Comparison of ENCODE assay signal across 8 cellular contexts in the genomic region with DNA sequence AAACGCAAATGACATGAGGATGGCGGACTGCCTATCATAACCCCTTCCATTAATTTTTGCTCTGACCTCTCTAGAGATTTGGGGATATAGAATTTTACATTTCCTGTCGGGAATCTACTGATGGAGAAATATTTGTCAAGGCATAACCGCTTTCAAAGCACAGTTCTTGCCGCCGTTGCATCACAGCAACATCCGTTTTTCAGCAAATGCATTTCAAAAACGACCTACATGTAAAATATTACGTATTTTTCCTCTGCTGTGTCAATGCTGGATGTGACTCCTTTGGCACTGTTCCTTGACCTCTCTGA. TPM values are rescaled to one million over a fixed set of nuclear protein-coding genes. Genes with fewer than 3 reads are reported as not detected.
DNase-seq lines count a peak whose midpoint lies in the region; ATAC-seq and TF ChIP-seq lines count a peak whose summit lies in the region.

No MANE protein-coding gene starts in this region.

- H3K36me3 ChIP-seq in liver (ENCODE audit: control insufficient read depth in 4 of 4, insufficient read depth in 3 of 4, low read depth in 1 of 4, low read length in 3 of 4) = no peaks in the 10 kb centered on the region
- no peaks in the 10 kb centered on the region for H3K36me3 ChIP-seq in thoracic aorta

- H3K36me3 Mint-ChIP-seq in activated CD8-positive, alpha-beta memory T cell treated with anti-CD3 and anti-CD28 coated beads, Interleukin-2, amount 10 ng/mL, durations not matched to agents 7 days and 5 days = peaks cover 13% of the 10 kb centered on the region

- peak overlapping the region in 1 of 2 donors; percentile 38 for H3K9ac ChIP-seq in liver (ENCODE audit: low read depth in 1 of 2, low read length in 2 of 2)

- CTCF ChIA-PET in activated CD8-positive, alpha-beta memory T cell treated with anti-CD3 and anti-CD28 coated beads, Interleukin-2, amount 10 ng/mL, durations not matched to agents 7 days and 5 days (lab: Charles Lee) = interaction anchor here (1.5 to 1.8 kb wide), 2 partner anchors 69 to 165 kb away, joined by 4 to 5 read pairs; no protein-coding TSS in a partner anchor

- H3K27ac ChIP-seq in angular gyrus (ENCODE audit: low read depth, low read length) (peak overlapping the region; percentile 93), liver (ENCODE audit: low read depth in 1 of 2, low read length in 2 of 2) (peak overlapping the region; percentile 94 to 99), thoracic aorta (peak overlapping the region; percentile 93 to 99)

- no peaks in the 10 kb centered on the region for H3K27me3 Mint-ChIP-seq in activated CD8-positive, alpha-beta memory T cell treated with anti-CD3 and anti-CD28 coated beads, Interleukin-2, amount 10 ng/mL, durations not matched to agents 7 days and 5 days

- H3K4me3 ChIP-seq in liver (ENCODE audit: low read depth in 1 of 3, low read length in 3 of 3) = peak overlapping the region; percentile 70 to 88 (median 81)
- H3K4me3 ChIP-seq in thoracic aorta = peak overlapping the region; percentile 97

- peak overlapping the region; percentile 87 for H3K27ac Mint-ChIP-seq in activated CD8-positive, alpha-beta memory T cell treated with anti-CD3 and anti-CD28 coated beads, Interleukin-2, amount 10 ng/mL, durations not matched to agents 7 days and 5 days

- WGBS in liver = 15% methylated on average over 9 of the region's 9 CpGs

- no peaks in the 10 kb centered on the region for H3K9me3 Mint-ChIP-seq in activated CD8-positive, alpha-beta memory T cell treated with anti-CD3 and anti-CD28 coated beads, Interleukin-2, amount 10 ng/mL, durations not matched to agents 7 days and 5 days (ENCODE audit: low read depth)

- H3K4me1 Mint-ChIP-seq in activated CD8-positive, alpha-beta memory T cell treated with anti-CD3 and anti-CD28 coated beads, Interleukin-2, amount 10 ng/mL, durations not matched to agents 7 days and 5 days = peaks cover 49% of the 10 kb centered on the region

- no peak for ATAC-seq in activated CD8-positive, alpha-beta memory T cell treated with anti-CD3 and anti-CD28 coated beads, Interleukin-2, amount 10 ng/mL, durations not matched to agents 7 days and 5 days
- no peak for ATAC-seq in thoracic aorta (ENCODE audit: insufficient number of reproducible peaks, low FRiP score, low read depth)
- no peak for ATAC-seq in GM18520 (IDR thresholded peaks at IDR 0.05; ENCODE audit: unreplicated experiment)

- H3K4me1 ChIP-seq in liver (ENCODE audit: control insufficient read depth in 4 of 4, insufficient read depth in 4 of 4, low read length in 3 of 4) (peaks cover 1 to 31% (median 17%) of the 10 kb centered on the region in 4 donors), thoracic aorta (ENCODE audit: control insufficient read depth in 1 of 2, low read depth in 2 of 2) (peaks cover 32 to 44% of the 10 kb centered on the region in 2 donors)

- no peak for DNase-seq in activated CD8-positive, alpha-beta memory T cell treated with anti-CD3 and anti-CD28 coated beads, Interleukin-2, amount 10 ng/mL, durations not matched to agents 7 days and 5 days
- DNase-seq in activated CD8-positive, alpha-beta memory T cell treated with anti-CD3 and anti-CD28 coated beads, Interleukin-2, amount 50 U/mL, for 48 hours = no peak
- DNase-seq in thoracic aorta (ENCODE audit: low spot score) (no peak), COR-L47 (lab: John Stamatoyannopoulos, UW) (no peak), DMS153 treated with DMSO at 0.1 percent for 48 hours (lab: John Stamatoyannopoulos, UW; ENCODE audit: unreplicated experiment) (no peak)

- TF ChIP-seq CTCF in liver (IDR thresholded peaks at IDR 0.05; ENCODE audit: low read depth, low read length, missing input control) (no peak), thoracic aorta (IDR thresholded peaks at IDR 0.05) (no peak)

- no peaks in the 10 kb centered on the region for H3K27me3 ChIP-seq in liver (ENCODE audit: control insufficient read depth in 4 of 4, insufficient read depth in 4 of 4, low read length in 3 of 4)
- no peaks in the 10 kb centered on the region for H3K27me3 ChIP-seq in thoracic aorta (replicated peaks; ENCODE audit: insufficient read depth)

- no peaks in the 10 kb centered on the region for H3K9me3 ChIP-seq in liver (ENCODE audit: control insufficient read depth in 4 of 4, low read length in 3 of 4)
- no peaks in the 10 kb centered on the region for H3K9me3 ChIP-seq in thoracic aorta

- H3K4me3 Mint-ChIP-seq in activated CD8-positive, alpha-beta memory T cell treated with anti-CD3 and anti-CD28 coated beads, Interleukin-2, amount 10 ng/mL, durations not matched to agents 7 days and 5 days = peak overlapping the region; percentile 86

- TF ChIP-seq RAD21 in liver (IDR thresholded peaks at IDR 0.05) = no peak

TF ChIP-seq in liver, 16 proteins besides CTCF, POLR2A, EP300 and RAD21:
- TF ChIP-seq, protein P1, sequence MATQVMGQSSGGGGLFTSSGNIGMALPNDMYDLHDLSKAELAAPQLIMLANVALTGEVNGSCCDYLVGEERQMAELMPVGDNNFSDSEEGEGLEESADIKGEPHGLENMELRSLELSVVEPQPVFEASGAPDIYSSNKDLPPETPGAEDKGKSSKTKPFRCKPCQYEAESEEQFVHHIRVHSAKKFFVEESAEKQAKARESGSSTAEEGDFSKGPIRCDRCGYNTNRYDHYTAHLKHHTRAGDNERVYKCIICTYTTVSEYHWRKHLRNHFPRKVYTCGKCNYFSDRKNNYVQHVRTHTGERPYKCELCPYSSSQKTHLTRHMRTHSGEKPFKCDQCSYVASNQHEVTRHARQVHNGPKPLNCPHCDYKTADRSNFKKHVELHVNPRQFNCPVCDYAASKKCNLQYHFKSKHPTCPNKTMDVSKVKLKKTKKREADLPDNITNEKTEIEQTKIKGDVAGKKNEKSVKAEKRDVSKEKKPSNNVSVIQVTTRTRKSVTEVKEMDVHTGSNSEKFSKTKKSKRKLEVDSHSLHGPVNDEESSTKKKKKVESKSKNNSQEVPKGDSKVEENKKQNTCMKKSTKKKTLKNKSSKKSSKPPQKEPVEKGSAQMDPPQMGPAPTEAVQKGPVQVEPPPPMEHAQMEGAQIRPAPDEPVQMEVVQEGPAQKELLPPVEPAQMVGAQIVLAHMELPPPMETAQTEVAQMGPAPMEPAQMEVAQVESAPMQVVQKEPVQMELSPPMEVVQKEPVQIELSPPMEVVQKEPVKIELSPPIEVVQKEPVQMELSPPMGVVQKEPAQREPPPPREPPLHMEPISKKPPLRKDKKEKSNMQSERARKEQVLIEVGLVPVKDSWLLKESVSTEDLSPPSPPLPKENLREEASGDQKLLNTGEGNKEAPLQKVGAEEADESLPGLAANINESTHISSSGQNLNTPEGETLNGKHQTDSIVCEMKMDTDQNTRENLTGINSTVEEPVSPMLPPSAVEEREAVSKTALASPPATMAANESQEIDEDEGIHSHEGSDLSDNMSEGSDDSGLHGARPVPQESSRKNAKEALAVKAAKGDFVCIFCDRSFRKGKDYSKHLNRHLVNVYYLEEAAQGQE (IDR thresholded peaks at IDR 0.05) = no peak
- TF ChIP-seq HNF4G (IDR thresholded peaks at IDR 0.05) = no peak
- TF ChIP-seq TAF1 (conservative IDR thresholded peaks at IDR 0.05) = no peak
- TF ChIP-seq RXRA (IDR thresholded peaks at IDR 0.05) = no peak
- TF ChIP-seq YY1 (IDR thresholded peaks at IDR 0.05) = no peak
- TF ChIP-seq JUND (IDR thresholded peaks at IDR 0.05) = no peak
- TF ChIP-seq HNF4A (conservative IDR thresholded peaks at IDR 0.05) = no peak
- no peak for TF ChIP-seq FOXA1 (IDR thresholded peaks at IDR 0.05)
- no peak for TF ChIP-seq EGR1 (IDR thresholded peaks at IDR 0.05; ENCODE audit: low read depth in 2 of 2)
- TF ChIP-seq, protein P2, sequence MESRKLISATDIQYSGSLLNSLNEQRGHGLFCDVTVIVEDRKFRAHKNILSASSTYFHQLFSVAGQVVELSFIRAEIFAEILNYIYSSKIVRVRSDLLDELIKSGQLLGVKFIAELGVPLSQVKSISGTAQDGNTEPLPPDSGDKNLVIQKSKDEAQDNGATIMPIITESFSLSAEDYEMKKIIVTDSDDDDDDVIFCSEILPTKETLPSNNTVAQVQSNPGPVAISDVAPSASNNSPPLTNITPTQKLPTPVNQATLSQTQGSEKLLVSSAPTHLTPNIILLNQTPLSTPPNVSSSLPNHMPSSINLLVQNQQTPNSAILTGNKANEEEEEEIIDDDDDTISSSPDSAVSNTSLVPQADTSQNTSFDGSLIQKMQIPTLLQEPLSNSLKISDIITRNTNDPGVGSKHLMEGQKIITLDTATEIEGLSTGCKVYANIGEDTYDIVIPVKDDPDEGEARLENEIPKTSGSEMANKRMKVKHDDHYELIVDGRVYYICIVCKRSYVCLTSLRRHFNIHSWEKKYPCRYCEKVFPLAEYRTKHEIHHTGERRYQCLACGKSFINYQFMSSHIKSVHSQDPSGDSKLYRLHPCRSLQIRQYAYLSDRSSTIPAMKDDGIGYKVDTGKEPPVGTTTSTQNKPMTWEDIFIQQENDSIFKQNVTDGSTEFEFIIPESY (IDR thresholded peaks at IDR 0.05) = no peak
- TF ChIP-seq NR2F2 (IDR thresholded peaks at IDR 0.05) = peak; percentile 67
- no peak for TF ChIP-seq GABPA (IDR thresholded peaks at IDR 0.05 in 1 of 2, conservative IDR thresholded peaks at IDR 0.05 in 1 of 2)
- TF ChIP-seq, protein P3, sequence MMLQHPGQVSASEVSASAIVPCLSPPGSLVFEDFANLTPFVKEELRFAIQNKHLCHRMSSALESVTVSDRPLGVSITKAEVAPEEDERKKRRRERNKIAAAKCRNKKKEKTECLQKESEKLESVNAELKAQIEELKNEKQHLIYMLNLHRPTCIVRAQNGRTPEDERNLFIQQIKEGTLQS (IDR thresholded peaks at IDR 0.05) = peak; percentile 50
- no peak for TF ChIP-seq SP1 (IDR thresholded peaks at IDR 0.05)
- no peak for TF ChIP-seq FOXA2 (IDR thresholded peaks at IDR 0.05)
- TF ChIP-seq, protein P4, sequence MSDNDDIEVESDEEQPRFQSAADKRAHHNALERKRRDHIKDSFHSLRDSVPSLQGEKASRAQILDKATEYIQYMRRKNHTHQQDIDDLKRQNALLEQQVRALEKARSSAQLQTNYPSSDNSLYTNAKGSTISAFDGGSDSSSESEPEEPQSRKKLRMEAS (IDR thresholded peaks at IDR 0.05) = no peak

RNA-seq across cellular contexts. Expression of a gene that starts 4.9 kb away (rescaled TPM):
- 10 to 100 TPM; 51.3 to 51.5 TPM for total RNA-seq in activated CD8-positive, alpha-beta memory T cell treated with anti-CD3 and anti-CD28 coated beads, Interleukin-2, amount 10 ng/mL, durations not matched to agents 7 days and 5 days
- 10 to 100 TPM; 15.6 to 17.7 TPM for total RNA-seq in liver
- polyA plus RNA-seq in liver = 10 to 100 TPM in 1 of 2 donors, 1 to 10 TPM in 1; 7.3 to 23.2 TPM
- 10 to 100 TPM; 46.0 to 50.9 TPM for total RNA-seq in thoracic aorta

RNA-seq across cellular contexts. Expression of a gene that starts 5.0 kb away (rescaled TPM):
- total RNA-seq in activated CD8-positive, alpha-beta memory T cell treated with anti-CD3 and anti-CD28 coated beads, Interleukin-2, amount 10 ng/mL, durations not matched to agents 7 days and 5 days = 1 to 10 TPM in 1 of 2 experiments, under 1 TPM in 1; 0.80 to 3.7 TPM
- total RNA-seq in liver (1 to 10 TPM; 1.3 to 1.8 TPM), thoracic aorta (1 to 10 TPM; 1.9 to 5.9 TPM)
- under 1 TPM; 0.42 to 0.43 TPM for polyA plus RNA-seq in liver
